ENCODE assay signal across 8 cellular contexts in genomic region chr19:53870485-53870844, GRCh38. TPM values are rescaled to one million over a fixed set of nuclear protein-coding genes. Genes with fewer than 3 reads are reported as not detected.
DNase-seq lines count a peak whose midpoint lies in the region; TF ChIP-seq lines count a peak whose summit lies in the region.

No MANE protein-coding gene starts in this region.

- peaks cover 10% of the 10 kb centered on the region for H3K79me2 ChIP-seq in ACC112 (ENCODE audit: control insufficient read depth, insufficient read depth, low read length, unreplicated experiment)

- no peak overlapping the region for H3K27ac ChIP-seq in ACC112 (ENCODE audit: low read depth, low read length)

- peak overlapping the region; percentile 92 for H3K27ac Mint-ChIP-seq in IgD-negative memory B cell

- in situ Hi-C loops in astrocyte of the cerebellum (cut with HindIII; ENCODE audit: low sequenced_read_pairs) = no loop called here

- DNase-seq in astrocyte of the cerebellum (ENCODE audit: low read depth) (no peak), mucosa of gallbladder (ENCODE audit: low spot score) (peak; percentile 38), NCI-H82 treated with DMSO at 0.1 percent for 48 hours (lab: John Stamatoyannopoulos, UW; ENCODE audit: unreplicated experiment) (no peak), GM19240 (ENCODE audit: insufficient read length, low spot score) (no peak), NCI-H226 (no peak)
- DNase-seq in stimulated activated naive CD4-positive, alpha-beta T cell treated with Interleukin-2 at 50 U/mL for 16 hours (lab: John Stamatoyannopoulos, UW) = no peak

- no peaks in the 10 kb centered on the region; the same call in 1 of the 2 replicates for H3K36me3 ChIP-seq in ACC112 (ENCODE audit: insufficient read depth, low read length)

- peak overlapping the region; percentile 0; the same call in 1 of the 2 replicates for H3K4me3 ChIP-seq in ACC112 (ENCODE audit: low read depth, low read length)
- H3K4me3 ChIP-seq in astrocyte of the cerebellum (ENCODE audit: low read depth, low read length) = peak overlapping the region; percentile 71

- peaks cover 22 to 43% (median 34%) of the 10 kb centered on the region in 3 donors for H3K4me1 Mint-ChIP-seq in IgD-negative memory B cell

- no peaks in the 10 kb centered on the region for H3K27me3 ChIP-seq in ACC112 (ENCODE audit: insufficient read depth, low read length)

- no peak overlapping the region for H2AFZ ChIP-seq in ACC112 (ENCODE audit: low read length, unreplicated experiment)

- H3K4me1 ChIP-seq in ACC112 (ENCODE audit: control insufficient read depth, insufficient read depth, low read length, unreplicated experiment) = peaks cover 11% of the 10 kb centered on the region

- H3K36me3 Mint-ChIP-seq in IgD-negative memory B cell = peaks cover 18% of the 10 kb centered on the region

- H3K9me3 Mint-ChIP-seq in IgD-negative memory B cell = peaks cover 0 to 4% (median 3%) of the 10 kb centered on the region in 3 donors

- peak overlapping the region; percentile 68 to 89 (median 88) for H3K4me3 Mint-ChIP-seq in IgD-negative memory B cell

- H3K27me3 Mint-ChIP-seq in IgD-negative memory B cell = peaks cover 1% of the 10 kb centered on the region

- TF ChIP-seq CTCF in astrocyte of the cerebellum (IDR thresholded peaks at IDR 0.05; ENCODE audit: low read depth, low read length, missing control alignments) = no peak

RNA-seq across cellular contexts. Expression of gene MYADM, which starts 2.8 kb away (rescaled TPM):
- polyA plus RNA-seq in IgD-negative memory B cell = 47.0 TPM
- total RNA-seq in mucosa of gallbladder = 125 TPM

RNA-seq across cellular contexts. Expression of gene PRKCG, which starts 11.5 kb away (rescaled TPM):
- polyA plus RNA-seq in IgD-negative memory B cell = not detected
- 0.09 TPM for total RNA-seq in mucosa of gallbladder

RNA-seq across cellular contexts. Expression of gene CACNG7, which starts 38.6 kb away (rescaled TPM):
- not detected for polyA plus RNA-seq in IgD-negative memory B cell
- total RNA-seq in mucosa of gallbladder = not detected

RNA-seq across cellular contexts. Expression of gene NLRP12, which starts 46.4 kb away (rescaled TPM):
- polyA plus RNA-seq in IgD-negative memory B cell = 0.15 TPM
- total RNA-seq in mucosa of gallbladder = 0.20 TPM
